ENCODE assay signal across 22 cellular contexts in the genomic region with DNA sequence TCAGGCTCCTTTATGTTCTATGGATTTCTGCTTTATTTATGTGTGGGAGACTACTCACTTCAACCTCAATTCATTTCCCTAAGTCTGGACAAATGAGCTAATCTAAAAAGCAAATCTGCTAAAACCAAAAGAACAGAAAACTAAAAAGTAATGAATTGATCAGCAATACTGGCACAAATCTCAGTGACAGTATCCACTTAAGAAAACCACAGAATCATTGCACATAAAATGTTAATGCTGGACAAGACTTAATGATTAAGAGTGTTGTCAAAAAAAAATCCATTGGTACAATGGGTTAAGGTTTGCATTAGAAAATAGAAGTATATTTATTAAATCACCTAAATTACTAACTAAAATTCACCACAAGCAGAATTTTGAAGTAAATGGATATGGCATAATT.
DNase-seq lines count a peak whose midpoint lies in the region; ATAC-seq, FAIRE-seq and TF ChIP-seq lines count a peak whose summit lies in the region.
"Had no signal": no experiment of that assay in that cellular context is flagged by ENCODE, and none has a peak within 500 bp of the region (broad histone marks: within the 10 kb centered on the region; RNA-seq: fewer than 3 reads in every experiment).

No MANE protein-coding gene starts in this region.

- no peak overlapping the region for H3K56ac ChIP-seq in IMR-90 (ENCODE audit: extremely low read depth, insufficient read depth, low read length)

- no peaks in the 10 kb centered on the region for H3K9me3 Mint-ChIP-seq in activated CD8-positive, alpha-beta memory T cell treated with anti-CD3 and anti-CD28 coated beads, Interleukin-2, amount 10 ng/mL, durations not matched to agents 7 days and 5 days (ENCODE audit: low read depth)
- H3K9me3 Mint-ChIP-seq: CD4-positive, alpha-beta T cell had no signal

- CTCF ChIA-PET in IMR-90 (lab: Yijun Ruan, JAX) (interaction anchor here (0.6 kb wide), 1 partner anchor 988 kb away, joined by 3 read pairs; no protein-coding TSS in a partner anchor), SK-N-SH (lab: Yijun Ruan, JAX) (interaction anchor here (1.6 kb wide), 1 partner anchor 310 kb away, joined by 3 read pairs; no protein-coding TSS in a partner anchor), GM12878 (lab: Yijun Ruan, JAX) (no interaction called here)
- CTCF ChIA-PET in activated CD8-positive, alpha-beta memory T cell treated with anti-CD3 and anti-CD28 coated beads, Interleukin-2, amount 10 ng/mL, durations not matched to agents 7 days and 5 days (lab: Charles Lee), result no interaction called here

- no peak overlapping the region for H2BK5ac ChIP-seq in IMR-90 (ENCODE audit: low read depth, low read length, poor library complexity, severe bottlenecking)

- H3K4me3 ChIP-seq in IMR-90 (ENCODE audit: insufficient read depth, low read depth, low read length) (no peak overlapping the region), SK-N-SH (ENCODE audit: low read depth in 2 of 2, low read length in 1 of 2) (no peak overlapping the region), GM12878 (no peak overlapping the region), smooth muscle cell (no peak overlapping the region)
- H3K4me3 ChIP-seq: A549; BLaER1 treated with 17β-estradiol and CSF1 and Interleukin-3, amounts not matched to agents 10 nM and 100 nM had no signal

- H4K20me1 ChIP-seq in IMR-90 (ENCODE audit: insufficient read depth, low read length), result no peaks in the 10 kb centered on the region
- H4K20me1 ChIP-seq in SK-N-SH (ENCODE audit: insufficient read depth), result no peaks in the 10 kb centered on the region
- H4K20me1 ChIP-seq in GM12878 (ENCODE audit: control insufficient read depth, insufficient read depth), result no peaks in the 10 kb centered on the region
- no peaks in the 10 kb centered on the region for H4K20me1 ChIP-seq in smooth muscle cell (ENCODE audit: low read depth)
- H4K20me1 ChIP-seq: BLaER1 treated with 17β-estradiol and CSF1 and Interleukin-3, amounts not matched to agents 10 nM and 100 nM had no signal

- no peak overlapping the region for H2BK120ac ChIP-seq in IMR-90 (ENCODE audit: low read depth, low read length)

- H4K91ac ChIP-seq in IMR-90 (ENCODE audit: insufficient read depth, low read depth, low read length), result no peak overlapping the region

- H3K27me3 Mint-ChIP-seq in activated CD8-positive, alpha-beta memory T cell treated with anti-CD3 and anti-CD28 coated beads, Interleukin-2, amount 10 ng/mL, durations not matched to agents 7 days and 5 days, result no peaks in the 10 kb centered on the region
- H3K27me3 Mint-ChIP-seq: B cell; CD4-positive, alpha-beta T cell had no signal

- H2BK20ac ChIP-seq in IMR-90 (ENCODE audit: low read depth, low read length), result no peak overlapping the region

- in situ Hi-C loops in IMR-90 (cut with MboI; ENCODE audit: low sequenced_read_pairs) (no loop called here), GM12878 (cut with MboI) (no loop called here)

- no peaks in the 10 kb centered on the region for H3K36me3 Mint-ChIP-seq in activated CD8-positive, alpha-beta memory T cell treated with anti-CD3 and anti-CD28 coated beads, Interleukin-2, amount 10 ng/mL, durations not matched to agents 7 days and 5 days
- H3K36me3 Mint-ChIP-seq: CD8-positive, alpha-beta T cell had no signal

- no peak overlapping the region for H3K4me2 ChIP-seq in IMR-90 (ENCODE audit: low read depth, low read length)
- no peak overlapping the region for H3K4me2 ChIP-seq in SK-N-SH
- H3K4me2 ChIP-seq in GM12878 (ENCODE audit: control insufficient read depth, insufficient read depth), result no peak overlapping the region
- H3K4me2 ChIP-seq in smooth muscle cell, result no peak overlapping the region
- H3K4me2 ChIP-seq: A549; BLaER1 treated with 17β-estradiol and CSF1 and Interleukin-3, amounts not matched to agents 10 nM and 100 nM had no signal

- H3F3A ChIP-seq in SK-N-SH (replicated peaks; ENCODE audit: insufficient read depth) (peaks cover 5% of the 10 kb centered on the region), smooth muscle cell (ENCODE audit: low read depth) (no peaks in the 10 kb centered on the region)

- H3K36me3 ChIP-seq in IMR-90 (ENCODE audit: control insufficient read depth, insufficient read depth, low read length) (no peaks in the 10 kb centered on the region), SK-N-SH (replicated peaks in 1 of 2; ENCODE audit: control insufficient read depth in 1 of 2, insufficient read depth in 2 of 2, low read length in 1 of 2) (peaks cover 2 to 5% of the 10 kb centered on the region in 2 experiments), GM12878 (ENCODE audit: control insufficient read depth in 2 of 2, insufficient read depth in 2 of 2, low read length in 1 of 2) (no peaks in the 10 kb centered on the region), smooth muscle cell (ENCODE audit: low read depth) (no peaks in the 10 kb centered on the region)
- H3K36me3 ChIP-seq: BLaER1 treated with 17β-estradiol and CSF1 and Interleukin-3, amounts not matched to agents 10 nM and 100 nM had no signal

- no peak overlapping the region for H2AFZ ChIP-seq in IMR-90 (replicated peaks; ENCODE audit: low read length, poor library complexity)
- no peak overlapping the region for H2AFZ ChIP-seq in SK-N-SH (ENCODE audit: low read depth)
- H2AFZ ChIP-seq in GM12878 (ENCODE audit: control insufficient read depth, low read depth, low read length), result no peak overlapping the region
- H2AFZ ChIP-seq in smooth muscle cell (ENCODE audit: low read depth), result no peak overlapping the region

- H3K9ac ChIP-seq in IMR-90 (ENCODE audit: low read depth, low read length), result no peak overlapping the region
- no peak overlapping the region for H3K9ac ChIP-seq in SK-N-SH
- H3K9ac ChIP-seq in GM12878 (ENCODE audit: control insufficient read depth, insufficient read depth, low read length), result no peak overlapping the region
- H3K9ac ChIP-seq in smooth muscle cell (ENCODE audit: low read depth), result no peak overlapping the region
- H3K9ac ChIP-seq: BLaER1 treated with 17β-estradiol and CSF1 and Interleukin-3, amounts not matched to agents 10 nM and 100 nM had no signal

- H3K79me2 ChIP-seq in SK-N-SH (ENCODE audit: insufficient read depth) (peaks cover 29% of the 10 kb centered on the region; the same call in 1 of the 2 replicates), GM12878 (ENCODE audit: control insufficient read depth, insufficient read depth, low read length) (no peaks in the 10 kb centered on the region), smooth muscle cell (ENCODE audit: low read depth) (no peaks in the 10 kb centered on the region)

- no peak for TF ChIP-seq POLR2A in IMR-90 (IDR thresholded peaks at IDR 0.05; ENCODE audit: low read depth, low read length)
- no peak for TF ChIP-seq POLR2A in GM12878 (IDR thresholded peaks at IDR 0.05; ENCODE audit: low read depth, low read length)

- H4K8ac ChIP-seq in IMR-90 (ENCODE audit: low read depth in 2 of 2, low read length in 2 of 2), result no peak overlapping the region

- H3K4me1 Mint-ChIP-seq in activated CD8-positive, alpha-beta memory T cell treated with anti-CD3 and anti-CD28 coated beads, Interleukin-2, amount 10 ng/mL, durations not matched to agents 7 days and 5 days, result no peaks in the 10 kb centered on the region
- H3K4me1 Mint-ChIP-seq: B cell had no signal

- DNase-seq in IMR-90, result no peak
- no peak for DNase-seq in SK-N-SH
- DNase-seq in GM12878 (ENCODE audit: low read depth, low spot score), result no peak
- no peak for DNase-seq in activated CD8-positive, alpha-beta memory T cell treated with anti-CD3 and anti-CD28 coated beads, Interleukin-2, amount 10 ng/mL, durations not matched to agents 7 days and 5 days
- no peak for DNase-seq in smooth muscle cell (lab: John Stamatoyannopoulos, UW; ENCODE audit: unreplicated experiment)
- DNase-seq: AML-193; Caco-2; Calu3; CD4-positive, alpha-beta T cell; CD8-positive, alpha-beta T cell; DMS79 treated with DMSO at 0.1 percent for 48 hours; GF-D8 had no signal

- no peak overlapping the region for H3K14ac ChIP-seq in IMR-90 (replicated peaks; ENCODE audit: low read depth, low read length)

- dilution Hi-C loops in IMR-90 (cut with HindIII; ENCODE audit: low sequenced_read_pairs, unreplicated experiment), result no loop called here

- H3K4me1 ChIP-seq in IMR-90 (ENCODE audit: control insufficient read depth, insufficient read depth, low read length), result 0 out of 2 replicates have a peak, but pooled peaks cover 4% of the 10 kb centered on the region
- peaks cover 0 to 7% of the 10 kb centered on the region in 2 experiments; a peak in 2 of 4 replicates for H3K4me1 ChIP-seq in SK-N-SH (ENCODE audit: control insufficient read depth in 1 of 2, insufficient read depth in 2 of 2, low read depth in 1 of 2, low read length in 1 of 2)
- no peaks in the 10 kb centered on the region for H3K4me1 ChIP-seq in GM12878 (ENCODE audit: control insufficient read depth, insufficient read depth, low read length)
- no peaks in the 10 kb centered on the region for H3K4me1 ChIP-seq in smooth muscle cell (ENCODE audit: low read depth)
- H3K4me1 ChIP-seq: A549; BLaER1 treated with 17β-estradiol and CSF1 and Interleukin-3, amounts not matched to agents 10 nM and 100 nM had no signal

- H3K9me1 ChIP-seq in IMR-90 (ENCODE audit: insufficient read depth, low read length), result no peaks in the 10 kb centered on the region

- intact Hi-C loops in IMR-90 (cut with micrococcal nuclease) (no loop called here), GM12878 (cut with micrococcal nuclease; ENCODE audit: unreplicated experiment) (no loop called here)

- no peaks in the 10 kb centered on the region for H3K9me2 ChIP-seq in SK-N-SH

- H3K4me3 Mint-ChIP-seq in activated CD8-positive, alpha-beta memory T cell treated with anti-CD3 and anti-CD28 coated beads, Interleukin-2, amount 10 ng/mL, durations not matched to agents 7 days and 5 days, result no peak overlapping the region
- H3K4me3 Mint-ChIP-seq: B cell; CD4-positive, alpha-beta T cell; CD8-positive, alpha-beta T cell had no signal

- H3K27me3 ChIP-seq in IMR-90 (ENCODE audit: control insufficient read depth, insufficient read depth, low read length) (no peaks in the 10 kb centered on the region), SK-N-SH (ENCODE audit: insufficient read depth) (no peaks in the 10 kb centered on the region), GM12878 (replicated peaks in 1 of 2; ENCODE audit: control insufficient read depth in 2 of 2, insufficient read depth in 2 of 2, low read length in 1 of 2) (no peaks in the 10 kb centered on the region), smooth muscle cell (ENCODE audit: low read depth) (no peaks in the 10 kb centered on the region)
- H3K27me3 ChIP-seq: BLaER1 treated with 17β-estradiol and CSF1 and Interleukin-3, amounts not matched to agents 10 nM and 100 nM had no signal

- no peak for TF ChIP-seq CTCF in IMR-90 (conservative IDR thresholded peaks at IDR 0.05; ENCODE audit: low read depth, low read length)
- TF ChIP-seq CTCF in SK-N-SH (IDR thresholded peaks at IDR 0.05), result no peak
- TF ChIP-seq CTCF in GM12878 (IDR thresholded peaks at IDR 0.05 in 2 of 3, conservative IDR thresholded peaks at IDR 0.05 in 1 of 3; ENCODE audit: control insufficient read depth in 2 of 3, extremely low read depth in 1 of 3, insufficient read depth in 1 of 3, low read depth in 3 of 3, low read length in 3 of 3), result no peak
- TF ChIP-seq CTCF in smooth muscle cell (IDR thresholded peaks at IDR 0.05; ENCODE audit: borderline replicate concordance, insufficient read depth, poor library complexity, severe bottlenecking), result no peak

- peak in 1 of 2 experiments; percentile 43; a peak in 1 of 4 replicates for TF ChIP-seq EP300 in SK-N-SH (IDR thresholded peaks at IDR 0.05; ENCODE audit: borderline replicate concordance in 1 of 2, low read depth in 1 of 2, low read length in 1 of 2)
- TF ChIP-seq EP300 in GM12878 (IDR thresholded peaks at IDR 0.05; ENCODE audit: borderline replicate concordance in 1 of 2, control insufficient read depth in 1 of 2, low read depth in 2 of 2, low read length in 2 of 2), result no peak

- H3K27ac Mint-ChIP-seq in activated CD8-positive, alpha-beta memory T cell treated with anti-CD3 and anti-CD28 coated beads, Interleukin-2, amount 10 ng/mL, durations not matched to agents 7 days and 5 days, result no peak overlapping the region
- H3K27ac Mint-ChIP-seq: B cell; CD4-positive, alpha-beta T cell; CD8-positive, alpha-beta T cell had no signal

- SMC1A ChIA-PET in GM12878 (lab: Charles Lee; ENCODE audit: uncharacterized antibody, unreplicated experiment), result interaction anchor here (0.9 to 1.3 kb wide), 3 partner anchors 8 to 56 kb away, joined by 3 read pairs; no protein-coding TSS in a partner anchor

- H3K4ac ChIP-seq in IMR-90 (ENCODE audit: low read depth, low read length), result no peak overlapping the region

- peak; percentile 44 for FAIRE-seq in GM12878 (lab: Jason Lieb, UNC)
- FAIRE-seq: D721Med, G401.6, GM12892, GM18507 had no signal

- RAD21 ChIA-PET in GM12878 (lab: Charles Lee; ENCODE audit: unreplicated experiment), result no interaction called here

- H4K5ac ChIP-seq in IMR-90 (ENCODE audit: low read depth, low read length), result no peak overlapping the region

- H3K27ac ChIP-seq in IMR-90 (ENCODE audit: insufficient read depth, low read length) (no peak overlapping the region), SK-N-SH (ENCODE audit: low read depth in 2 of 2, low read length in 1 of 2) (no peak overlapping the region; a peak in 1 of 4 replicates), GM12878 (ENCODE audit: control insufficient read depth, insufficient read depth) (no peak overlapping the region), smooth muscle cell (ENCODE audit: low read depth) (no peak overlapping the region)
- H3K27ac ChIP-seq: 22Rv1; A549; BLaER1 treated with 17β-estradiol and CSF1 and Interleukin-3, amounts not matched to agents 10 nM and 100 nM; C4-2B had no signal

- peaks cover 5 to 12% of the 10 kb centered on the region in 2 experiments; a peak in 3 of 4 replicates for H3K79me1 ChIP-seq in IMR-90 (ENCODE audit: low read depth in 1 of 2, low read length in 2 of 2)

- no peak overlapping the region for H2AK9ac ChIP-seq in IMR-90 (replicated peaks; ENCODE audit: low read depth, low read length, poor library complexity)

- POLR2A ChIA-PET in IMR-90 (lab: Charles Lee; ENCODE audit: unreplicated experiment), result no interaction called here
- POLR2A ChIA-PET in SK-N-SH (lab: Yijun Ruan, JAX), result no interaction called here
- POLR2A ChIA-PET in GM12878 (lab: Charles Lee), result no interaction called here

- no peak for TF ChIP-seq RAD21 in IMR-90 (IDR thresholded peaks at IDR 0.05; ENCODE audit: low read length)
- no peak for TF ChIP-seq RAD21 in SK-N-SH (IDR thresholded peaks at IDR 0.05; ENCODE audit: low read length)
- TF ChIP-seq RAD21 in GM12878 (IDR thresholded peaks at IDR 0.05; ENCODE audit: insufficient read depth, low read depth, low read length), result no peak

- H2AK5ac ChIP-seq in IMR-90 (ENCODE audit: low read depth, low read length), result no peak overlapping the region

- BruUV-seq in IMR-90 (replicated peaks; lab: Mats Ljungman, UMichigan) (no TSS peak), GM12878 (replicated peaks; lab: Mats Ljungman, UMichigan) (no TSS peak)

- no peaks in the 10 kb centered on the region for H3K9me3 ChIP-seq in IMR-90 (ENCODE audit: control insufficient read depth, insufficient read depth, low read length)
- no peaks in the 10 kb centered on the region for H3K9me3 ChIP-seq in SK-N-SH
- no peaks in the 10 kb centered on the region for H3K9me3 ChIP-seq in GM12878 (replicated peaks; ENCODE audit: control insufficient read depth, insufficient read depth, low read length)
- no peaks in the 10 kb centered on the region for H3K9me3 ChIP-seq in smooth muscle cell (replicated peaks; ENCODE audit: low read depth)
- H3K9me3 ChIP-seq: A549; BLaER1 treated with 17β-estradiol and CSF1 and Interleukin-3, amounts not matched to agents 10 nM and 100 nM; Caco-2 had no signal

- 0 out of 2 replicates have a peak overlapping the region, but pooled peaks have one; percentile 24 for H3K23ac ChIP-seq in IMR-90 (ENCODE audit: low read depth, low read length)

- ATAC-seq in IMR-90 (ENCODE audit: low read depth) (no peak), GM12878 (no peak), HG02938 (IDR thresholded peaks at IDR 0.05; ENCODE audit: unreplicated experiment) (no peak)
- no peak for ATAC-seq in activated CD8-positive, alpha-beta memory T cell treated with anti-CD3 and anti-CD28 coated beads, Interleukin-2, amount 10 ng/mL, durations not matched to agents 7 days and 5 days
- ATAC-seq: A549; CD8-positive, alpha-beta T cell had no signal

- no peak overlapping the region; the same call in 1 of the 2 replicates for H3K18ac ChIP-seq in IMR-90 (ENCODE audit: low read depth, low read length)

- no peak overlapping the region for H2BK15ac ChIP-seq in IMR-90 (ENCODE audit: low read depth, low read length)

Comparison
In these comparisons a context has a peak if more than half of its experiments do, and no peak if none do; other contexts are left out.
1. CTCF ChIA-PET loops: an anchor here in IMR-90 (0.6 kb wide) and SK-N-SH (1.6 kb wide); none called in GM12878 and activated CD8-positive, alpha-beta memory T cell treated with anti-CD3 and anti-CD28 coated beads, Interleukin-2, amount 10 ng/mL, durations not matched to agents 7 days and 5 days.